Comparison of ENCODE assay signal across 28 cellular contexts in the genomic region with DNA sequence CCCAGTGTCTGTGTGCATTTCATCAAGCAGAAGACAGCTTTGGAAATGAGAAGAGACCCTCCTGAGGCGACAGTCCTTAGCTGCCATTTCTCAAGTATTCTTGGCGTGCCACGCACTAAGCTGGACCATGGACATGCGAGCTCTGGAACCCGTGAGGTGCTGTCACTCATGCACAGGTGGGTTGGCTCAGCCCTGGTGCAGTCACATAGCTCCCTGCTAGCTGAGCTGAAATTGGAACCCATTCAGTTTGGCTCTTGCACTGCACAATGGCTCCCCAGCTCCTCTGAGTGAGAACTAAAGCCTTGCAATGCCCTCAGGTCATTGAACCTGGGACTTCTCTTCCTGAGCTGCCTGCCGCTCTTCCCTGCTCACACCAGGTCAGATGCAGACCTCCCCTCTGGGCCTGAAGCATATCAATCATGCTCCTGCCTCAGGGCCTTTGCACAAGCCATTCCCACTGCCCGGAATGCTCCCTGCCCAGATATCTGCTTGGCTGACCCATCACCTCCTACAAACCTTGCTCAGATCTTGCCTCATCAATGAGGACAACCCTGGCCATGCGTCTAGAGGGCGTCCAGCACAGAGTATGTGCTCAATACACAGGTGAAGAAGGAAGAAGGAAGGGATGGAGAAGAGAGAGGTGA. TPM values are rescaled to one million over a fixed set of nuclear protein-coding genes. Genes with fewer than 3 reads are reported as not detected.
"Had no signal": no experiment of that assay in that cellular context is flagged by ENCODE, and none has a peak within 500 bp of the region (broad histone marks: within the 10 kb centered on the region; RNA-seq: fewer than 3 reads in every experiment).

No MANE protein-coding gene starts in this region.

- H3K4me1 Mint-ChIP-seq: natural killer cell, neural crest cell had no signal

- H3K36me3 ChIP-seq: colonic mucosa, heart left ventricle, pancreas, prostate gland, tibial nerve had no signal

- ATAC-seq: heart left ventricle; left lobe of liver; natural killer cell; pancreas; sciatic nerve; stimulated activated naive CD8-positive, alpha-beta T cell treated with anti-CD3 and anti-CD28 coated beads, Interleukin-15, Interleukin-2, amounts not matched to agents 100 U/mL and 50 U/mL, for 24 hours had no signal

- H3K27ac Mint-ChIP-seq: natural killer cell had no signal

- H3K4me3 Mint-ChIP-seq: natural killer cell, neural crest cell had no signal

- FAIRE-seq: endothelial cell of umbilical vein, islet of Langerhans, pancreas had no signal

- H3K9me3 ChIP-seq: colonic mucosa, heart left ventricle, pancreas, prostate gland, testis, tibial nerve had no signal

- DNase-seq: cerebellar nuclear complex; colonic mucosa; dermis blood vessel endothelial cell; foreskin melanocyte; heart left ventricle; hippocampal formation; mammary epithelial cell; natural killer cell; occipital lobe; retina; stimulated activated CD4-positive, alpha-beta T cell treated with anti-CD3 and anti-CD28 coated beads, Interleukin-12 subunit alpha, Interleukin-12 subunit beta, amount 100 ng/mL, for 4 hours; stimulated activated naive CD8-positive, alpha-beta T cell treated with anti-CD3 and anti-CD28 coated beads, Interleukin-15, Interleukin-2, amounts not matched to agents 100 U/mL and 50 U/mL, for 24 hours; testis had no signal

- H3K4me3 ChIP-seq: colonic mucosa, heart left ventricle, pancreas, prostate gland, skin epidermis, testis, tibial nerve had no signal

- H3K4me1 ChIP-seq: colonic mucosa, heart left ventricle, pancreas, prostate gland, testis, tibial nerve had no signal

- H3K36me3 Mint-ChIP-seq: natural killer cell had no signal

- H3K9me3 Mint-ChIP-seq: natural killer cell, neural crest cell had no signal

- H3K27me3 ChIP-seq: colonic mucosa, heart left ventricle, pancreas, testis, tibial nerve had no signal

- H3K27ac ChIP-seq: colonic mucosa, heart left ventricle, pancreas, prostate gland, skin epidermis, testis, tibial nerve had no signal

RNA-seq across cellular contexts. Expression of gene SRARP, which starts 6.3 kb away (rescaled TPM):
- total RNA-seq: cardiac septum, colonic mucosa, endothelial cell of umbilical vein, left lobe of liver, lower leg skin, mammary epithelial cell, mucosa of gallbladder, myocyte, natural killer cell, neural crest cell, pancreas, ureter had no signal
- polyA plus RNA-seq: endothelial cell of umbilical vein, esophagus, mammary epithelial cell, pancreas had no signal

RNA-seq across cellular contexts. Expression of gene HSPB7, which starts 20.1 kb away (rescaled TPM):
- total RNA-seq: dermis blood vessel endothelial cell, endothelial cell of umbilical vein, natural killer cell, neural crest cell, occipital lobe had no signal
- polyA plus RNA-seq: endothelial cell of umbilical vein, mammary epithelial cell had no signal

RNA-seq across cellular contexts. Expression of gene CLCNKA, which starts 24.1 kb away (rescaled TPM):
- total RNA-seq: dermis blood vessel endothelial cell, endothelial cell of umbilical vein, mammary epithelial cell, neural crest cell, occipital lobe, tibial nerve had no signal
- polyA plus RNA-seq: endothelial cell of umbilical vein, mammary epithelial cell had no signal

RNA-seq across cellular contexts. Expression of gene CLCNKB, which starts 45.8 kb away (rescaled TPM):
- total RNA-seq: endothelial cell of umbilical vein, left lobe of liver, mammary epithelial cell, myocyte, natural killer cell had no signal
